Comparison of ENCODE assay signal across 7 cellular contexts in the genomic region with DNA sequence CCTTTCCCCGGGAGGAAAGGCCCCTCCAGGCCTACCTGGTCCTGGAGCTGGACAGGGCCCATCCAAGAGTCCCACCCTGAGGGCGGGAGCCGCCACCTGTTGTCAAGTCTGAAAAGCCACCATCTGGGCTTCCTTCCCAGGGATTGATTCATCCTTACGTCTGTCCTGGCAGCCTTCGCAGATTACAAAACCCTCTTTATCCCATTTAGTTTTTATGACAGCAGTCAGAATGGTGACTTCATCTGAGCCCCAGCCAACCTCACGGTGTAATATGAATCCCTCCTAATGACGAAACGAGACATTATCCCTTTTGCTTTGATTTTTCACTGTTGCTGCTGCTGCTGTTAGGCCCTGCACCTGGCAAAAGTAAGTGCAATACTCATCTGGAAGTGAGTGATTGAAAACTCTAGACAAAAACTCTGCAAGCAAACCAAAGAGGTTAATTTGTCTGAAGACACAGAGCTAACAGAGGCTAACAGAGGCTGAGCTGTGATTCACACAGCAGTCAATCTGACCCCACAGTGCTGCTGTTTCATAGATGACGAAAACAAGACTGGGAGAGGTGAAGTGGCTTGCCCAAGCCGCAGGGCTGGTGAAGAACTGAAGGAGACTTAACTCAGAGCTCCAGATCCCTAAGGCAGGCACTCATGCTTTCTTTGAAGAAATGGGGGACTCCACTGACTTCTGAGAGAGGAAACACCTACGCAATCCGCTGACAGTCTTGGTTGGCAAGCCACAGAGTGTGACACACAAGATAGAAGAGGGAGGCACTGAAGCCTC.
DNase-seq lines count a peak whose midpoint lies in the region; TF ChIP-seq lines count a peak whose summit lies in the region.

No MANE protein-coding gene starts in this region.

- H3K9me3 ChIP-seq in HEK293 (ENCODE audit: control insufficient read depth, insufficient read depth, low read depth, low read length) = no peaks in the 10 kb centered on the region

- no peaks in the 10 kb centered on the region for H3K36me3 ChIP-seq in HEK293 (ENCODE audit: control insufficient read depth in 2 of 2, insufficient read depth in 1 of 2, low read length in 2 of 2)

- no peak overlapping the region for H3K4me3 ChIP-seq in HEK293 (ENCODE audit: low read depth, low read length)

- H3K27ac Mint-ChIP-seq in nephron = peak overlapping the region; percentile 14 to 63 (median 44)

- H3K4me1 Mint-ChIP-seq in nephron = peaks cover 18% of the 10 kb centered on the region

- CTCF ChIA-PET in HEK293 (lab: Yijun Ruan, JAX) = interaction anchor here (0.6 to 1.4 kb wide), 3 partner anchors 45 to 178 kb away, joined by 3 read pairs; a partner anchor contains a TSS

- no peaks in the 10 kb centered on the region; the same call in 1 of the 2 replicates for H3K4me1 ChIP-seq in HEK293 (ENCODE audit: control insufficient read depth, insufficient read depth, low read length)

- POLR2A ChIA-PET in HEK293 (lab: Yijun Ruan, JAX) = interaction anchor here (1.2 kb wide), 1 partner anchor 144 kb away, joined by 3 read pairs; no protein-coding TSS in a partner anchor

- no peaks in the 10 kb centered on the region for H3K9me3 Mint-ChIP-seq in nephron

- DNase-seq in NCI-H524 treated with DMSO at 0.1 percent for 48 hours (lab: John Stamatoyannopoulos, UW) (peak; percentile 86), activated gamma-delta T cell treated with Interleukin-2 at 50 U/mL for 16 hours (no peak)
- no peak for DNase-seq in activated CD4-positive, alpha-beta T cell treated with anti-CD3 and anti-CD28 coated beads, Interleukin-2, amount 50 U/mL, for 1 hour
- DNase-seq in activated T-cell treated with anti-CD3 and anti-CD28 coated beads, Interleukin-2, amount 50 U/mL, for 48 hours = no peak

- H3K27ac ChIP-seq in HEK293 (ENCODE audit: extremely low read depth, low read depth, low read length) = no peak overlapping the region
- peak overlapping the region; percentile 65 for H3K27ac ChIP-seq in cingulate gyrus (ENCODE audit: low read depth, low read length)

- H3K4me3 Mint-ChIP-seq in nephron = no peak overlapping the region

- H3K36me3 Mint-ChIP-seq in nephron (ENCODE audit: low read depth) = no peaks in the 10 kb centered on the region

- TF ChIP-seq CTCF in HEK293 (tag by site-specific recombination; IDR thresholded peaks at IDR 0.05) (no peak), nephron (IDR thresholded peaks at IDR 0.05; ENCODE audit: unreplicated experiment in 3 of 3) (no peak)

- no peaks in the 10 kb centered on the region for H3K27me3 Mint-ChIP-seq in nephron (ENCODE audit: low read depth)

TF ChIP-seq in HEK293, 187 proteins besides CTCF, POLR2A, EP300 and RAD21 (continues in another document):
- TF ChIP-seq ZNF169 (tag by site-specific recombination; IDR thresholded peaks at IDR 0.05) (no peak), ZFP69B (tag by site-specific recombination; IDR thresholded peaks at IDR 0.05) (peak; percentile 70), ZNF433 (tag by site-specific recombination; IDR thresholded peaks at IDR 0.05; ENCODE audit: low read depth) (no peak), GFI1B (tag by site-specific recombination; IDR thresholded peaks at IDR 0.05) (peak; percentile 99), ZNF2 (tag by site-specific recombination; IDR thresholded peaks at IDR 0.05) (peak; percentile 69), ZBTB7A (tag by site-specific recombination; IDR thresholded peaks at IDR 0.05; ENCODE audit: low read depth) (no peak), ZFP3 (tag by site-specific recombination; IDR thresholded peaks at IDR 0.05; ENCODE audit: low read depth) (no peak), SP7 (tag by site-specific recombination; IDR thresholded peaks at IDR 0.05) (peak; percentile 92), ZFP37 (tag by site-specific recombination; IDR thresholded peaks at IDR 0.05) (0 out of 2 replicates have a peak, but pooled peaks have one; percentile 68), ZBTB1 (tag by site-specific recombination; IDR thresholded peaks at IDR 0.05) (peak; percentile 66; the same call in 1 of the 2 replicates), ZNF274 (IDR thresholded peaks at IDR 0.05; ENCODE audit: low read length) (no peak), ZNF274 (tag by site-specific recombination; IDR thresholded peaks at IDR 0.05; ENCODE audit: borderline replicate concordance) (no peak), ZBTB17 (tag by site-specific recombination; IDR thresholded peaks at IDR 0.05) (peak; percentile 71), ZEB2 (tag by site-specific recombination; IDR thresholded peaks at IDR 0.05) (peak; percentile 97), ZNF157 (tag by site-specific recombination; IDR thresholded peaks at IDR 0.05) (no peak), IKZF3 (tag by site-specific recombination; IDR thresholded peaks at IDR 0.05) (peak; percentile 96), ZXDB (tag by site-specific recombination; IDR thresholded peaks at IDR 0.05) (peak; percentile 86), ZBTB48 (tag by site-specific recombination; IDR thresholded peaks at IDR 0.05) (no peak), SP2 (tag by site-specific recombination; IDR thresholded peaks at IDR 0.05) (peak; percentile 70), ZNF423 (tag by site-specific recombination; IDR thresholded peaks at IDR 0.05) (no peak)
- TF ChIP-seq, protein P1, sequence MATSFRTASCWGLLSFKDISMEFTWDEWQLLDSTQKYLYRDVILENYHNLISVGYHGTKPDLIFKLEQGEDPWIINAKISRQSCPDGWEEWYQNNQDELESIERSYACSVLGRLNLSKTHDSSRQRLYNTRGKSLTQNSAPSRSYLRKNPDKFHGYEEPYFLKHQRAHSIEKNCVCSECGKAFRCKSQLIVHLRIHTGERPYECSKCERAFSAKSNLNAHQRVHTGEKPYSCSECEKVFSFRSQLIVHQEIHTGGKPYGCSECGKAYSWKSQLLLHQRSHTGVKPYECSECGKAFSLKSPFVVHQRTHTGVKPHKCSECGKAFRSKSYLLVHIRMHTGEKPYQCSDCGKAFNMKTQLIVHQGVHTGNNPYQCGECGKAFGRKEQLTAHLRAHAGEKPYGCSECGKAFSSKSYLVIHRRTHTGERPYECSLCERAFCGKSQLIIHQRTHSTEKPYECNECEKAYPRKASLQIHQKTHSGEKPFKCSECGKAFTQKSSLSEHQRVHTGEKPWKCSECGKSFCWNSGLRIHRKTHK (tag by site-specific recombination; IDR thresholded peaks at IDR 0.05) = no peak
- TF ChIP-seq, protein P2, sequence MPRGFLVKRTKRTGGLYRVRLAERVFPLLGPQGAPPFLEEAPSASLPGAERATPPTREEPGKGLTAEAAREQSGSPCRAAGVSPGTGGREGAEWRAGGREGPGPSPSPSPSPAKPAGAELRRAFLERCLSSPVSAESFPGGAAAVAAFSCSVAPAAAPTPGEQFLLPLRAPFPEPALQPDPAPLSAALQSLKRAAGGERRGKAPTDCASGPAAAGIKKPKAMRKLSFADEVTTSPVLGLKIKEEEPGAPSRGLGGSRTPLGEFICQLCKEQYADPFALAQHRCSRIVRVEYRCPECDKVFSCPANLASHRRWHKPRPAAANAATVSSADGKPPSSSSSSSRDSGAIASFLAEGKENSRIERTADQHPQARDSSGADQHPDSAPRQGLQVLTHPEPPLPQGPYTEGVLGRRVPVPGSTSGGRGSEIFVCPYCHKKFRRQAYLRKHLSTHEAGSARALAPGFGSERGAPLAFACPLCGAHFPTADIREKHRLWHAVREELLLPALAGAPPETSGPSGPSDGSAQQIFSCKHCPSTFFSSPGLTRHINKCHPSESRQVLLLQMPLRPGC (tag by site-specific recombination; IDR thresholded peaks at IDR 0.05) = peak; percentile 95
- TF ChIP-seq, protein P3, sequence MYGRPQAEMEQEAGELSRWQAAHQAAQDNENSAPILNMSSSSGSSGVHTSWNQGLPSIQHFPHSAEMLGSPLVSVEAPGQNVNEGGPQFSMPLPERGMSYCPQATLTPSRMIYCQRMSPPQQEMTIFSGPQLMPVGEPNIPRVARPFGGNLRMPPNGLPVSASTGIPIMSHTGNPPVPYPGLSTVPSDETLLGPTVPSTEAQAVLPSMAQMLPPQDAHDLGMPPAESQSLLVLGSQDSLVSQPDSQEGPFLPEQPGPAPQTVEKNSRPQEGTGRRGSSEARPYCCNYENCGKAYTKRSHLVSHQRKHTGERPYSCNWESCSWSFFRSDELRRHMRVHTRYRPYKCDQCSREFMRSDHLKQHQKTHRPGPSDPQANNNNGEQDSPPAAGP (tag by site-specific recombination; IDR thresholded peaks at IDR 0.05) = peak; percentile 89
- TF ChIP-seq, protein P4, sequence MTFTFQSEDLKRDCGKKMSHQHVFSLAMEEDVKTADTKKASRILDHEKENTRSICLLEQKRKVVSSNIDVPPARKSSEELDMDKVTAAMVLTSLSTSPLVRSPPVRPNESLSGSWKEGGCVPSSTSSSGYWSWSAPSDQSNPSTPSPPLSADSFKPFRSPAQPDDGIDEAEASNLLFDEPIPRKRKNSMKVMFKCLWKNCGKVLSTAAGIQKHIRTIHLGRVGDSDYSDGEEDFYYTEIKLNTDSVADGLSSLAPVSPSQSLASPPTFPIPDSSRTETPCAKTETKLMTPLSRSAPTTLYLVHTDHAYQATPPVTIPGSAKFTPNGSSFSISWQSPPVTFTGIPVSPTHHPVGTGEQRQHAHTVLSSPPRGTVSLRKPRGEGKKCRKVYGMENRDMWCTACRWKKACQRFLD (tag by site-specific recombination; IDR thresholded peaks at IDR 0.05) = no peak
- TF ChIP-seq, protein P5, sequence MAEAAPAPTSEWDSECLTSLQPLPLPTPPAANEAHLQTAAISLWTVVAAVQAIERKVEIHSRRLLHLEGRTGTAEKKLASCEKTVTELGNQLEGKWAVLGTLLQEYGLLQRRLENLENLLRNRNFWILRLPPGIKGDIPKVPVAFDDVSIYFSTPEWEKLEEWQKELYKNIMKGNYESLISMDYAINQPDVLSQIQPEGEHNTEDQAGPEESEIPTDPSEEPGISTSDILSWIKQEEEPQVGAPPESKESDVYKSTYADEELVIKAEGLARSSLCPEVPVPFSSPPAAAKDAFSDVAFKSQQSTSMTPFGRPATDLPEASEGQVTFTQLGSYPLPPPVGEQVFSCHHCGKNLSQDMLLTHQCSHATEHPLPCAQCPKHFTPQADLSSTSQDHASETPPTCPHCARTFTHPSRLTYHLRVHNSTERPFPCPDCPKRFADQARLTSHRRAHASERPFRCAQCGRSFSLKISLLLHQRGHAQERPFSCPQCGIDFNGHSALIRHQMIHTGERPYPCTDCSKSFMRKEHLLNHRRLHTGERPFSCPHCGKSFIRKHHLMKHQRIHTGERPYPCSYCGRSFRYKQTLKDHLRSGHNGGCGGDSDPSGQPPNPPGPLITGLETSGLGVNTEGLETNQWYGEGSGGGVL (tag by site-specific recombination; IDR thresholded peaks at IDR 0.05) = no peak
- TF ChIP-seq, protein P6, sequence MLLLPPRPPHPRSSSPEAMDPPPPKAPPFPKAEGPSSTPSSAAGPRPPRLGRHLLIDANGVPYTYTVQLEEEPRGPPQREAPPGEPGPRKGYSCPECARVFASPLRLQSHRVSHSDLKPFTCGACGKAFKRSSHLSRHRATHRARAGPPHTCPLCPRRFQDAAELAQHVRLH (tag by site-specific recombination; IDR thresholded peaks at IDR 0.05) = peak; percentile 62; the same call in 1 of the 2 replicates
